17 cellular contexts compared by ENCODE assay signal in the genomic region with DNA sequence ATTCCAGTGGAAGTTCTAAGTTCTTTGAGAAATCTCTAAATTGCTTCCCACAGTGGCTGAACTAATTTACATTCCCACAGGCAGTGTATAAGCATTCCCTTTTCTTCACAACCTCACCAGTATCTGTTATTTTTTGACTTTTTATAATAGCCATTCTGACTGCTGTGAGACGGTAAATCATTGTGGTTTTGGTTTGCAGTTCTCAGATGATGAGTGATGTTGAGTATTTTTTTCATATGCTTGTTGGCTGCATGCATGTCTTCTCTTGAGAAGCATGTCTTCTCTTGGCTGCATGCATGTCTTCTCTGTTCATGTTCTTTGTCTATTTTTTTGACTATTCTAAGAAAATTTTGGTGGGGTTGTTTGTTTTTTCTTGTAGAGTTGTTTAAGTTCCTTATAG.
A peak's percentile ranks its signal among the peaks of the same experiment; 100 is the strongest.
DNase-seq lines count a peak whose midpoint lies in the region; ATAC-seq lines count a peak whose summit lies in the region.
"Had no signal": no experiment of that assay in that cellular context is flagged by ENCODE, and none has a peak within 500 bp of the region (broad histone marks: within the 10 kb centered on the region; RNA-seq: fewer than 3 reads in every experiment).

No MANE protein-coding gene starts in this region.

- DNase-seq in HT1080 (ENCODE audit: low read depth), result peak; percentile 13
- peak; percentile 27 for DNase-seq in RPMI7951 (ENCODE audit: low read depth)
- peak; percentile 33 for DNase-seq in glomerular visceral epithelial cell (ENCODE audit: extremely low spot score)
- peak; percentile 3 for DNase-seq in stromal cell of bone marrow (ENCODE audit: low read depth)
- DNase-seq in effector CD8-positive, alpha-beta T cell (lab: John Stamatoyannopoulos, UW), result no peak
- no peak for DNase-seq in stimulated activated naive CD4-positive, alpha-beta T cell treated with Interleukin-2 at 50 U/mL for 16 hours (lab: John Stamatoyannopoulos, UW)
- DNase-seq: C1 segment of cervical spinal cord, KBM-7, MG63, NCI-H1048, NCI-H1436 treated with DMSO at 0.1 percent for 48 hours, NCI-H2029 treated with DMSO at 0.1 percent for 48 hours, NCI-H2171, NCI-H526 treated with DMSO at 0.1 percent for 48 hours, Peyer's patch, Right ventricle myocardium superior had no signal

- ATAC-seq in GM21360 (IDR thresholded peaks at IDR 0.05; ENCODE audit: unreplicated experiment), result no peak

Comparison
In these comparisons a context has a peak if more than half of its experiments do, and no peak if none do; other contexts are left out.
1. DNase-seq: peak in HT1080 (single experiment), RPMI7951 (single experiment), glomerular visceral epithelial cell (single experiment) and stromal cell of bone marrow (single experiment); none in effector CD8-positive, alpha-beta T cell (single experiment) and stimulated activated naive CD4-positive, alpha-beta T cell treated with Interleukin-2 at 50 U/mL for 16 hours (single experiment).